ENCODE assay signal across 11 cellular contexts in genomic region chr5:142360607-142361120, GRCh38. TPM values are rescaled to one million over a fixed set of nuclear protein-coding genes. Genes with fewer than 3 reads are reported as not detected.
DNase-seq lines count a peak whose midpoint lies in the region; ATAC-seq, FAIRE-seq and TF ChIP-seq lines count a peak whose summit lies in the region.
"Had no signal": no experiment of that assay in that cellular context is flagged by ENCODE, and none has a peak within 500 bp of the region (broad histone marks: within the 10 kb centered on the region; RNA-seq: fewer than 3 reads in every experiment).

No MANE protein-coding gene starts in this region.

- peak overlapping the region; percentile 99 for H3K27ac ChIP-seq in Panc1 (ENCODE audit: low read length)
- H3K27ac ChIP-seq in small intestine (ENCODE audit: low read depth in 1 of 2, low read length in 1 of 2) = peak overlapping the region in 1 of 2 donors; percentile 3
- H3K27ac ChIP-seq in lower lobe of right lung = no peak overlapping the region

- TF ChIP-seq CTCF in Panc1 (IDR thresholded peaks at IDR 0.05) = no peak
- no peak for TF ChIP-seq CTCF in lower lobe of right lung (IDR thresholded peaks at IDR 0.05)

- CTCF ChIA-PET in Panc1 (lab: Charles Lee) = no interaction called here

- H3K4me3 ChIP-seq in Panc1 (ENCODE audit: low read depth in 2 of 2, low read length in 2 of 2) (peak overlapping the region; percentile 18 to 40), small intestine (ENCODE audit: low read depth in 1 of 2, low read length in 2 of 2) (no peak overlapping the region), lower lobe of right lung (no peak overlapping the region)

- BruUV-seq in Panc1 (replicated peaks; lab: Mats Ljungman, UMichigan) = no TSS peak

- H3K4me1 ChIP-seq in Panc1 (ENCODE audit: control insufficient read depth, insufficient read depth, low read length) = peaks cover 86% of the 10 kb centered on the region
- peaks cover 0 to 11% of the 10 kb centered on the region in 2 donors for H3K4me1 ChIP-seq in small intestine (ENCODE audit: control insufficient read depth in 2 of 2, insufficient read depth in 1 of 2, low read depth in 1 of 2, low read length in 1 of 2)
- H3K4me1 ChIP-seq in lower lobe of right lung = peaks cover 46% of the 10 kb centered on the region

- POLR2A ChIA-PET in Panc1 (lab: Charles Lee) = no interaction called here

- WGBS in small intestine, 3 donors = 7 to 49% (median 27%) methylated on average over 12 of the region's 12 CpGs

- peak; percentile 13 for DNase-seq in activated naive CD4-positive, alpha-beta T cell treated with Interleukin-2 at 50 U/mL for 16 hours
- no peak for DNase-seq in activated naive CD4-positive, alpha-beta T cell treated with anti-CD3 and anti-CD28 coated beads, Interleukin-2, amount 50 U/mL, for 16 hours
- DNase-seq in Panc1 (ENCODE audit: low read depth, low spot score) = peak; percentile 80
- DNase-seq in fibroblast of the conjunctiva (ENCODE audit: low read depth) = peak; percentile 27
- peak; percentile 81 for DNase-seq in small intestine
- no peak for DNase-seq in lower lobe of right lung
- DNase-seq in activated CD4-positive, CD25-positive, alpha-beta regulatory T cell (lab: John Stamatoyannopoulos, UW) = no peak
- DNase-seq: CD4-positive, CD25-positive, alpha-beta regulatory T cell; cortex of kidney had no signal

- H3K9me3 ChIP-seq in Panc1 (ENCODE audit: control insufficient read depth, insufficient read depth, low read depth, low read length) = no peaks in the 10 kb centered on the region; the same call in 1 of the 2 replicates
- H3K9me3 ChIP-seq in small intestine (ENCODE audit: control insufficient read depth, low read depth) = no peaks in the 10 kb centered on the region
- H3K9me3 ChIP-seq in lower lobe of right lung = no peaks in the 10 kb centered on the region

- H3K27me3 ChIP-seq in Panc1 (ENCODE audit: control insufficient read depth, insufficient read depth, low read length) (no peaks in the 10 kb centered on the region), small intestine (ENCODE audit: control insufficient read depth in 2 of 2, insufficient read depth in 2 of 2, low read length in 2 of 2) (no peaks in the 10 kb centered on the region), lower lobe of right lung (ENCODE audit: low read depth) (peaks cover 5% of the 10 kb centered on the region)

- in situ Hi-C loops in Panc1 (cut with HindIII; ENCODE audit: low pct_unique_long_range_greater_than_20kb, low sequenced_read_pairs) = loop anchor here (5.0 kb wide), 1 partner anchor 187 kb away; no protein-coding TSS in a partner anchor

- ATAC-seq in Panc1 (peak; percentile 60), lower lobe of right lung (no peak), GM18520 (IDR thresholded peaks at IDR 0.05; ENCODE audit: unreplicated experiment) (no peak)

- no peaks in the 10 kb centered on the region for H3K36me3 ChIP-seq in Panc1 (ENCODE audit: control insufficient read depth, insufficient read depth, low read length)
- no peaks in the 10 kb centered on the region for H3K36me3 ChIP-seq in small intestine (ENCODE audit: control insufficient read depth in 2 of 2, insufficient read depth in 2 of 2, low read length in 2 of 2)
- H3K36me3 ChIP-seq in lower lobe of right lung = no peaks in the 10 kb centered on the region

- FAIRE-seq in small intestine (lab: Jason Lieb, UNC) = no peak
- FAIRE-seq: GM19239 had no signal

- intact Hi-C loops in Panc1 (cut with micrococcal nuclease; ENCODE audit: unreplicated experiment) (loop anchor here (5.0 kb wide), 1 partner anchor 187 kb away; no protein-coding TSS in a partner anchor), lower lobe of right lung (cut with DNase I) (no loop called here)

RNA-seq across cellular contexts. Expression of gene SPRY4, which starts 35.8 kb away (rescaled TPM):
- total RNA-seq in Panc1 (2021; ENCODE audit: unreplicated experiment) (35.6 TPM), lower lobe of right lung (42.7 TPM)
- polyA plus RNA-seq in Panc1 (2012; ENCODE audit: insufficient read length) = 50.9 TPM
- 1 to 10 TPM; 1.4 to 7.9 (median 5.8) TPM for polyA plus RNA-seq in small intestine
- polyA plus RNA-seq: CD4-positive, CD25-positive, alpha-beta regulatory T cell had no signal

Comparison
In these comparisons a context has a peak if more than half of its experiments do, and no peak if none do; other contexts are left out.
1. DNase-seq: peak in activated naive CD4-positive, alpha-beta T cell treated with Interleukin-2 at 50 U/mL for 16 hours (single experiment), Panc1 (single experiment), fibroblast of the conjunctiva (single experiment) and small intestine (single experiment); none in activated naive CD4-positive, alpha-beta T cell treated with anti-CD3 and anti-CD28 coated beads, Interleukin-2, amount 50 U/mL, for 16 hours (single experiment), lower lobe of right lung (single experiment) and activated CD4-positive, CD25-positive, alpha-beta regulatory T cell (0 of 4).
2. H3K4me3 ChIP-seq: peak in Panc1 (2 of 2); none in small intestine (0 of 2) and lower lobe of right lung (single experiment).